Comparison of ENCODE assay signal across 17 cellular contexts in the genomic region with DNA sequence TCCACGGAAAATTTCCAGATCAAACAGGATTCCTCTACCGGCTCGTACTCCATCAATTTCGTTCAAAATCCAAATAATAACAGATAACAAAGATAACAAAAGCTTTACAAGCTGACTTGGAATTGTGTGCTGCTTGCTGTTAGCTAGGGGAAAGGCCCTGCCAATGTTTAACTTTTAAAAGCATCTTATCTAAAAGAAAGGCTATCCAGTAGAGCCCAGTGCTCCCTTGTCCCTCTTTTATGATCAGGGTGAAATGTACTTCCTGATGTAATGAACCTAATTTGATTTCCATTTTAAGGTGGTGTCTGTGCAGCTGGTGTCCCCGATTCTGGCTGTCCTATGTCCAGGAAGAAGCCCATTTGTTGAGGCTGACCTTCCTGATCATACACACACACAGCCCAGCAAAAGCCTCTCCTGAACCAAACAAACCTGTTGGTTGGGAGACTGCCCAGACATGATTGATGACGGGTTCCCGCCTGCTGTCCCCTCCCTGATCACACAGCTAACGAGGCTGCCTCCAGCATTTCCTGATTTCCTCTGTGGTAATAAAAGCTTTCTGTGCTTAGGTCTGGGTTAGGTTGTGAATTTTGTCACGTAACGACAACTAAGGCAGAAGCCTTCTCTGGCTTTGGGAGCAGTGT. TPM values are rescaled to one million over a fixed set of nuclear protein-coding genes. Genes with fewer than 3 reads are reported as not detected.
A peak's percentile ranks its signal among the peaks of the same experiment; 100 is the strongest.
DNase-seq lines count a peak whose midpoint lies in the region; ATAC-seq, FAIRE-seq and TF ChIP-seq lines count a peak whose summit lies in the region.
"Had no signal": no experiment of that assay in that cellular context is flagged by ENCODE, and none has a peak within 500 bp of the region (broad histone marks: within the 10 kb centered on the region; RNA-seq: fewer than 3 reads in every experiment).

No MANE protein-coding gene starts in this region.

- H3K27me3 Mint-ChIP-seq in activated naive CD4-positive, alpha-beta T cell treated with anti-CD3 and anti-CD28 coated beads, Interleukin-2, amount 50 U/mL, for 24 hours, result no peaks in the 10 kb centered on the region
- H3K27me3 Mint-ChIP-seq in activated naive CD4-positive, alpha-beta T cell treated with anti-CD3 and anti-CD28 coated beads, Interleukin-2, amount 10 ng/mL, durations not matched to agents 7 days and 5 days, result no peaks in the 10 kb centered on the region
- no peaks in the 10 kb centered on the region for H3K27me3 Mint-ChIP-seq in T-cell
- H3K27me3 Mint-ChIP-seq: memory B cell; stimulated activated naive B cell treated with anti-CD40 and anti-IgM and Interleukin-4, amounts not matched to agents 10 μg/mL and 1 μg/mL and 100 μg/mL, for 72 hours had no signal

- H3K4me1 ChIP-seq in K562 (replicated peaks in 1 of 2; ENCODE audit: control insufficient read depth in 2 of 2, insufficient read depth in 2 of 2, low read length in 2 of 2) (peaks cover 5 to 6% of the 10 kb centered on the region in 2 experiments; a peak in 3 of 5 replicates), upper lobe of right lung (no peaks in the 10 kb centered on the region)

- TSS peak; percentile 89 for BruUV-seq in K562 (replicated peaks; lab: Mats Ljungman, UMichigan)

- 68% methylated on average over 10 of the region's 10 CpGs for WGBS in K562 (ENCODE audit: insufficient coverage, low coverage, missing lambda C conversion rate)

- no peaks in the 10 kb centered on the region for H3K9me1 ChIP-seq in K562 (ENCODE audit: control insufficient read depth, insufficient read depth, low read length)

- no peak for DNase-seq in activated naive CD4-positive, alpha-beta T cell treated with anti-CD3 and anti-CD28 coated beads, Interleukin-2, amount 10 ng/mL, durations not matched to agents 7 days and 5 days
- DNase-seq in K562 (ENCODE audit: extremely low read depth in 1 of 4, low spot score in 3 of 4), result no peak
- DNase-seq in left kidney (ENCODE audit: low read depth, low spot score), result peak; percentile 33
- DNase-seq in upper lobe of right lung, result no peak
- no peak for DNase-seq in T-cell
- DNase-seq: activated CD4-positive, CD25-positive, alpha-beta regulatory T cell treated with anti-CD3 and anti-CD28 coated beads, Interleukin-2, amount 50 U/mL, for 72 hours; activated T-cell treated with anti-CD3 and anti-CD28 coated beads, Interleukin-2, amount 50 U/mL, for 4 hours; hippocampal formation; NCI-H1092; NCI-H774; stimulated activated CD4-positive, alpha-beta T cell treated with anti-CD3 and anti-CD28 coated beads, Interleukin-2, amount 100 ng/mL, for 48 hours; stimulated activated naive B cell treated with anti-CD40 and anti-IgM and Interleukin-4, amounts not matched to agents 10 μg/mL and 1 μg/mL and 100 μg/mL, for 72 hours had no signal

- no peaks in the 10 kb centered on the region; the same call in 1 of the 2 replicates for H4K20me1 ChIP-seq in K562 (replicated peaks; ENCODE audit: control insufficient read depth, insufficient read depth, low read length)

- no peaks in the 10 kb centered on the region for H3K27me3 ChIP-seq in K562 (ENCODE audit: control insufficient read depth in 2 of 2, insufficient read depth in 2 of 2, low read length in 2 of 2)
- no peaks in the 10 kb centered on the region for H3K27me3 ChIP-seq in upper lobe of right lung

- CTCF ChIA-PET in activated naive CD4-positive, alpha-beta T cell treated with anti-CD3 and anti-CD28 coated beads, Interleukin-2, amount 10 ng/mL, durations not matched to agents 7 days and 5 days (lab: Charles Lee), result interaction anchor here (1.5 kb wide), 1 partner anchor 16 kb away, joined by 3 read pairs; no protein-coding TSS in a partner anchor
- CTCF ChIA-PET in K562 (lab: Yijun Ruan, JAX; ENCODE audit: low intra/inter-chr PET ratio) (no interaction called here), T-cell (lab: Charles Lee) (interaction anchor here in 1 of 2 donors (0.7 kb wide), 1 partner anchor 68 kb away, joined by 3 read pairs; no protein-coding TSS in a partner anchor)

- H3K27ac Mint-ChIP-seq in activated naive CD4-positive, alpha-beta T cell treated with anti-CD3 and anti-CD28 coated beads, Interleukin-2, amount 50 U/mL, for 24 hours, result peak overlapping the region; percentile 82
- no peak overlapping the region for H3K27ac Mint-ChIP-seq in activated naive CD4-positive, alpha-beta T cell treated with anti-CD3 and anti-CD28 coated beads, Interleukin-2, amount 10 ng/mL, durations not matched to agents 7 days and 5 days
- H3K27ac Mint-ChIP-seq in T-cell, result peak overlapping the region in 1 of 2 donors; percentile 24
- H3K27ac Mint-ChIP-seq: memory B cell; stimulated activated naive B cell treated with anti-CD40 and anti-IgM and Interleukin-4, amounts not matched to agents 10 μg/mL and 1 μg/mL and 100 μg/mL, for 72 hours had no signal

- no peak for FAIRE-seq in K562 (lab: Jason Lieb, UNC)
- FAIRE-seq: astrocyte had no signal

- no peak overlapping the region for H3K27ac ChIP-seq in K562 (ENCODE audit: extremely low read depth, low read depth, low read length)
- H3K27ac ChIP-seq in upper lobe of right lung, result no peak overlapping the region

- no peak for TF ChIP-seq CTCF in K562 (IDR thresholded peaks at IDR 0.05 in 2 of 3, conservative IDR thresholded peaks at IDR 0.05 in 1 of 3; ENCODE audit: insufficient read depth in 2 of 3, low read depth in 1 of 3, low read length in 3 of 3)
- no peak for TF ChIP-seq CTCF in upper lobe of right lung (IDR thresholded peaks at IDR 0.05)

- POLR2A ChIA-PET in K562 (lab: Yijun Ruan, JAX) (interaction anchor here (1.4 kb wide), 2 partner anchors 10 to 16 kb away, joined by 4 to 6 read pairs; no protein-coding TSS in a partner anchor), T-cell (lab: Charles Lee) (interaction anchor here in 1 of 2 donors (0.5 kb wide), 1 partner anchor 356 kb away, joined by 3 read pairs; the partner anchor contains the start of gene PTTG1)

- no peak overlapping the region for H3K4me2 ChIP-seq in K562 (ENCODE audit: insufficient read depth, low read length)

- H3K4me3 Mint-ChIP-seq in activated naive CD4-positive, alpha-beta T cell treated with anti-CD3 and anti-CD28 coated beads, Interleukin-2, amount 50 U/mL, for 24 hours, result no peak overlapping the region
- no peak overlapping the region for H3K4me3 Mint-ChIP-seq in activated naive CD4-positive, alpha-beta T cell treated with anti-CD3 and anti-CD28 coated beads, Interleukin-2, amount 10 ng/mL, durations not matched to agents 7 days and 5 days
- H3K4me3 Mint-ChIP-seq in T-cell, result no peak overlapping the region
- H3K4me3 Mint-ChIP-seq: activated T-cell treated with anti-CD3 and anti-CD28 coated beads, Interleukin-2, amount 50 U/mL, for 4 hours; memory B cell; stimulated activated naive B cell treated with anti-CD40 and anti-IgM and Interleukin-4, amounts not matched to agents 10 μg/mL and 1 μg/mL and 100 μg/mL, for 72 hours had no signal

- H3K4me3 ChIP-seq in K562 (no peak overlapping the region), upper lobe of right lung (no peak overlapping the region)

- in situ Hi-C loops in K562 (cut with MboI), result no loop called here

- H2AFZ ChIP-seq in K562 (ENCODE audit: low read depth, low read length), result no peak overlapping the region

- TF ChIP-seq POLR2A in K562 (conservative IDR thresholded peaks at IDR 0.05), result no peak

- peak; percentile 59 for ATAC-seq in K562
- peak; percentile 46 for ATAC-seq in upper lobe of right lung
- ATAC-seq in GM19467 (IDR thresholded peaks at IDR 0.05; ENCODE audit: unreplicated experiment), result no peak
- no peak for ATAC-seq in T-cell (replicated peaks in 1 of 4)
- ATAC-seq in HG03442 (IDR thresholded peaks at IDR 0.05; ENCODE audit: unreplicated experiment), result no peak
- ATAC-seq: activated T-cell treated with anti-CD3 and anti-CD28 coated beads, Interleukin-2, amount 50 U/mL, for 4 hours; stimulated activated naive B cell treated with anti-CD40 and anti-IgM and Interleukin-4, amounts not matched to agents 10 μg/mL and 1 μg/mL and 100 μg/mL, for 72 hours had no signal

- H3K9me3 ChIP-seq in K562 (replicated peaks; ENCODE audit: control insufficient read depth, insufficient read depth, low read depth, low read length), result no peaks in the 10 kb centered on the region
- H3K9me3 ChIP-seq in upper lobe of right lung, result no peaks in the 10 kb centered on the region

- intact Hi-C loops in K562 (cut with micrococcal nuclease), result no loop called here
- intact Hi-C loops in upper lobe of right lung (cut with DNase I), result no loop called here

- TF ChIP-seq EP300 in K562 (IDR thresholded peaks at IDR 0.05; ENCODE audit: low read length), result no peak

- peaks cover 5% of the 10 kb centered on the region for H3K4me1 Mint-ChIP-seq in activated naive CD4-positive, alpha-beta T cell treated with anti-CD3 and anti-CD28 coated beads, Interleukin-2, amount 50 U/mL, for 24 hours
- no peaks in the 10 kb centered on the region for H3K4me1 Mint-ChIP-seq in activated naive CD4-positive, alpha-beta T cell treated with anti-CD3 and anti-CD28 coated beads, Interleukin-2, amount 10 ng/mL, durations not matched to agents 7 days and 5 days
- no peaks in the 10 kb centered on the region for H3K4me1 Mint-ChIP-seq in T-cell
- H3K4me1 Mint-ChIP-seq: memory B cell had no signal

- no peaks in the 10 kb centered on the region for H3K79me2 ChIP-seq in K562 (ENCODE audit: control insufficient read depth, insufficient read depth, low read length)

- TF ChIP-seq RAD21 in K562 (CRISPR knock-in tag; conservative IDR thresholded peaks at IDR 0.05 in 1 of 2, IDR thresholded peaks at IDR 0.05 in 1 of 2), result no peak

- H3K9ac ChIP-seq in K562 (ENCODE audit: insufficient read depth in 1 of 2, low read depth in 2 of 2, low read length in 2 of 2), result no peak overlapping the region

- no peaks in the 10 kb centered on the region for H3K9me3 Mint-ChIP-seq in activated naive CD4-positive, alpha-beta T cell treated with anti-CD3 and anti-CD28 coated beads, Interleukin-2, amount 50 U/mL, for 24 hours
- no peaks in the 10 kb centered on the region for H3K9me3 Mint-ChIP-seq in activated naive CD4-positive, alpha-beta T cell treated with anti-CD3 and anti-CD28 coated beads, Interleukin-2, amount 10 ng/mL, durations not matched to agents 7 days and 5 days
- no peaks in the 10 kb centered on the region for H3K9me3 Mint-ChIP-seq in T-cell
- H3K9me3 Mint-ChIP-seq: activated T-cell treated with anti-CD3 and anti-CD28 coated beads, Interleukin-2, amount 50 U/mL, for 4 hours; memory B cell; stimulated activated naive B cell treated with anti-CD40 and anti-IgM and Interleukin-4, amounts not matched to agents 10 μg/mL and 1 μg/mL and 100 μg/mL, for 72 hours had no signal

- peaks cover 2% of the 10 kb centered on the region for H3K36me3 Mint-ChIP-seq in activated naive CD4-positive, alpha-beta T cell treated with anti-CD3 and anti-CD28 coated beads, Interleukin-2, amount 50 U/mL, for 24 hours
- peaks cover 7% of the 10 kb centered on the region for H3K36me3 Mint-ChIP-seq in activated naive CD4-positive, alpha-beta T cell treated with anti-CD3 and anti-CD28 coated beads, Interleukin-2, amount 10 ng/mL, durations not matched to agents 7 days and 5 days
- peaks cover 30% of the 10 kb centered on the region for H3K36me3 Mint-ChIP-seq in T-cell

- H3K36me3 ChIP-seq in K562 (ENCODE audit: control insufficient read depth, insufficient read depth, low read length) (peaks cover 33% of the 10 kb centered on the region; the same call in 2 of the 3 replicates), upper lobe of right lung (peaks cover 52% of the 10 kb centered on the region)

RNA-seq across cellular contexts. Expression of gene PWWP2A, which starts 54.2 kb away (rescaled TPM):
- 18.6 and 35.0 TPM in 2 replicates for total RNA-seq in K562 (2011; cell fraction: chromatin; rRNA removed; ENCODE audit: low replicate concordance)
- 9.2 and 13.0 TPM in 2 replicates for total RNA-seq in K562 (2011; cell fraction: nucleolus; rRNA removed)
- total RNA-seq in K562 (2011; cell fraction: nucleoplasm; rRNA removed), result 15.8 and 19.2 TPM in 2 replicates
- total RNA-seq in K562 (2014; rRNA removed) (11.1 and 16.2 TPM in 2 replicates), K562 (2014; rRNA removed; fragmentation: Illumina TruSeq; extraction: Trizol) (16.7 and 17.2 TPM in 2 replicates), K562 (2015; rRNA removed; fragmentation: Illumina TruSeq; extraction: Trizol) (15.4 and 16.7 TPM in 2 replicates), K562 (2021) (18.2 and 18.6 TPM in 2 replicates), upper lobe of right lung (26.7 TPM), T-cell (10 to 100 TPM; 25.1 to 39.8 (median 36.0) TPM)
- polyA plus RNA-seq in K562 (2011; rRNA removed) (14.6 and 15.6 TPM in 2 replicates), K562 (2014; fragmentation: Illumina TruSeq; extraction: Trizol) (15.7 and 26.3 TPM in 2 replicates), K562 (2014; fragmentation: Nextera tagmentation; extraction: Ambion mirVana) (1 to 10 TPM; 2.7 to 3.6 TPM), K562 (2014; rRNA removed) (11.0 and 12.7 TPM in 2 replicates)
- polyA plus RNA-seq in K562 (2011; cell fraction: cytosol; rRNA removed), result 7.4 and 9.4 TPM in 2 replicates
- polyA plus RNA-seq in K562 (2011; cell fraction: nucleus; rRNA removed), result 22.9 and 23.7 TPM in 2 replicates
- polyA plus RNA-seq in K562 (2012), result 8.6 and 11.8 TPM in 2 replicates
- 8.5 and 8.8 TPM in 2 replicates for polyA minus RNA-seq in K562 (2011; rRNA and poly(A)+ RNA removed)
- polyA minus RNA-seq in K562 (2011; cell fraction: cytosol; rRNA and poly(A)+ RNA removed), result 5.4 and 8.7 TPM in 2 replicates
- polyA minus RNA-seq in K562 (2011; cell fraction: nucleus; rRNA and poly(A)+ RNA removed), result 4.3 and 8.6 TPM in 2 replicates

RNA-seq across cellular contexts. Expression of gene TTC1, which starts 56.2 kb away (rescaled TPM):
- 13.2 and 19.2 TPM in 2 replicates for total RNA-seq in K562 (2011; cell fraction: chromatin; rRNA removed; ENCODE audit: low replicate concordance)
- 6.5 and 9.9 TPM in 2 replicates for total RNA-seq in K562 (2011; cell fraction: nucleolus; rRNA removed)
- total RNA-seq in K562 (2011; cell fraction: nucleoplasm; rRNA removed), result 12.8 and 15.0 TPM in 2 replicates
- total RNA-seq in K562 (2014; rRNA removed), result 60.5 and 66.3 TPM in 2 replicates
- total RNA-seq in K562 (2014; rRNA removed; fragmentation: Illumina TruSeq; extraction: Trizol), result 83.0 and 97.2 TPM in 2 replicates
- 78.8 and 87.7 TPM in 2 replicates for total RNA-seq in K562 (2015; rRNA removed; fragmentation: Illumina TruSeq; extraction: Trizol)
- 52.6 and 55.0 TPM in 2 replicates for total RNA-seq in K562 (2021)
- 35.3 and 51.9 TPM in 2 replicates for polyA plus RNA-seq in K562 (2011; rRNA removed)
- 27.0 and 34.0 TPM in 2 replicates for polyA plus RNA-seq in K562 (2011; cell fraction: cytosol; rRNA removed)
- 9.7 and 12.5 TPM in 2 replicates for polyA plus RNA-seq in K562 (2011; cell fraction: nucleus; rRNA removed)
- polyA plus RNA-seq in K562 (2012), result 66.6 and 72.0 TPM in 2 replicates
- polyA plus RNA-seq in K562 (2014; fragmentation: Illumina TruSeq; extraction: Trizol), result 109 and 130 TPM in 2 replicates
- polyA plus RNA-seq in K562 (2014; fragmentation: Nextera tagmentation; extraction: Ambion mirVana), result 100 to 1,000 TPM; 121 to 173 TPM
- 83.3 and 98.4 TPM in 2 replicates for polyA plus RNA-seq in K562 (2014; rRNA removed)
- 47.9 and 51.0 TPM in 2 replicates for polyA minus RNA-seq in K562 (2011; rRNA and poly(A)+ RNA removed)
- 15.5 and 16.9 TPM in 2 replicates for polyA minus RNA-seq in K562 (2011; cell fraction: cytosol; rRNA and poly(A)+ RNA removed)
- polyA minus RNA-seq in K562 (2011; cell fraction: nucleus; rRNA and poly(A)+ RNA removed), result 5.8 and 10.2 TPM in 2 replicates
- 39.6 TPM for total RNA-seq in upper lobe of right lung
- 10 to 100 TPM; 25.4 to 43.6 (median 37.3) TPM for total RNA-seq in T-cell

Comparison
In these comparisons a context has a peak if more than half of its experiments do, and no peak if none do; other contexts are left out.
1. ATAC-seq: peak in K562 (single experiment) and upper lobe of right lung (single experiment); none in GM19467 (single experiment), T-cell (0 of 4) and HG03442 (single experiment).